Comparison of ENCODE assay signal across 10 cellular contexts in the genomic region with DNA sequence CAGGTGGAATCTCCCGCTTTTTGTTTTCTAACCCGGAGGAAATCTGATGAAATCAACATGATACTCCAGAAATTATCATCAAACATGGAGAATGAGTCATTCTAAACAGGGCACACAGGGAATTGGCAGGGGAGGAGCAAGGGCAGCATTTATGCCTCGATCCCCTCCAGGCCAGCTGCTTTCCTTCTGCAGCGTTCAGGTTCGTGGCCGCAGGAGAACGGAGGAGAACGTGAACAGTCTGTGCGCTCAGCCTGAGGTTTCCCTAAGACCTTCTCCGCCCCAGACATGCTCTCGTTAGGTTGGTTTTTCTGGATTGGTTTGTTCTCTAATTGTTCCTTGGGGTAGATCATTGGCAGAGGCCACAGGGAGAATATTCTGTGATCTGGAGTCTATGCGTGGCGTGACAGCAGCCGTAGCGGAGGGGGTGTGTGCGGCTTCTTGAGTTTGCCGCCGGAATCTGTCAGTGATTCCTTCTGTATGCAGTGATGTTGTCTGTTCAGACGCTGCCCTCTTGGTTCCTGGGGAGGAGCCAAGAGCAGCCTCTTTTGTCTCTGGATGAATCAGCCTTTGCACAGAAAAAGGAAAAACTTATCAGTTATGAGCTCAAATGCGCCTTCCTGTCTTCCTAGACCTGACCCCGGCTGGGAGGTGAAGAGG.
DNase-seq lines count a peak whose midpoint lies in the region; ATAC-seq and TF ChIP-seq lines count a peak whose summit lies in the region.
"Had no signal": no experiment of that assay in that cellular context is flagged by ENCODE, and none has a peak within 500 bp of the region (broad histone marks: within the 10 kb centered on the region; RNA-seq: fewer than 3 reads in every experiment).

No MANE protein-coding gene starts in this region.

- no peak overlapping the region for H3K4me3 Mint-ChIP-seq in activated T-cell treated with anti-CD3 and anti-CD28 coated beads, Interleukin-2, amount 50 U/mL, for 72 hours

- H3K9me3 ChIP-seq in Panc1 (ENCODE audit: control insufficient read depth, insufficient read depth, low read depth, low read length): no peaks in the 10 kb centered on the region

- ATAC-seq in Panc1: no peak
- ATAC-seq in esophagus mucosa: peak; percentile 60
- ATAC-seq in sciatic nerve: peak; percentile 33
- ATAC-seq in activated T-cell treated with anti-CD3 and anti-CD28 coated beads, Interleukin-2, amount 50 U/mL, for 72 hours (replicated peaks in 1 of 2): no peak

- H3K36me3 Mint-ChIP-seq in activated T-cell treated with anti-CD3 and anti-CD28 coated beads, Interleukin-2, amount 50 U/mL, for 72 hours (ENCODE audit: insufficient read depth in 2 of 2): no peaks in the 10 kb centered on the region

- no peaks in the 10 kb centered on the region for H3K9me3 Mint-ChIP-seq in activated T-cell treated with anti-CD3 and anti-CD28 coated beads, Interleukin-2, amount 50 U/mL, for 72 hours

- CTCF ChIA-PET in Panc1 (lab: Charles Lee): no interaction called here

- intact Hi-C loops in Panc1 (cut with micrococcal nuclease; ENCODE audit: unreplicated experiment): no loop called here
- intact Hi-C loops in sciatic nerve (cut with DNase I): no loop called here

- peak; percentile 83 for DNase-seq in GM03348 (ENCODE audit: low spot score)
- no peak for DNase-seq in Panc1 (ENCODE audit: low read depth, low spot score)
- no peak for DNase-seq in sciatic nerve (ENCODE audit: low spot score)
- no peak for DNase-seq in RKO (ENCODE audit: low spot score)
- DNase-seq in NCI-H1930 (lab: John Stamatoyannopoulos, UW): no peak
- no peak for DNase-seq in G401 (ENCODE audit: low spot score)
- no peak for DNase-seq in activated T-cell treated with anti-CD3 and anti-CD28 coated beads, Interleukin-2, amount 50 U/mL, for 72 hours
- DNase-seq: activated CD4-positive, CD25-positive, alpha-beta regulatory T cell; occipital lobe had no signal

- no peaks in the 10 kb centered on the region for H3K27me3 Mint-ChIP-seq in activated T-cell treated with anti-CD3 and anti-CD28 coated beads, Interleukin-2, amount 50 U/mL, for 72 hours (ENCODE audit: low read depth)

- peak overlapping the region; percentile 74 for H3K27ac ChIP-seq in Panc1 (ENCODE audit: low read length)

- POLR2A ChIA-PET in Panc1 (lab: Charles Lee): no interaction called here

- no peak overlapping the region for H3K4me3 ChIP-seq in Panc1 (ENCODE audit: low read depth in 2 of 2, low read length in 2 of 2)

- no peaks in the 10 kb centered on the region for H3K4me1 Mint-ChIP-seq in activated T-cell treated with anti-CD3 and anti-CD28 coated beads, Interleukin-2, amount 50 U/mL, for 72 hours (ENCODE audit: low read depth)

- H3K4me1 ChIP-seq in Panc1 (ENCODE audit: control insufficient read depth, insufficient read depth, low read length): peaks cover 80% of the 10 kb centered on the region

- no peak overlapping the region for H3K27ac Mint-ChIP-seq in activated T-cell treated with anti-CD3 and anti-CD28 coated beads, Interleukin-2, amount 50 U/mL, for 72 hours

- in situ Hi-C loops in Panc1 (cut with HindIII; ENCODE audit: low pct_unique_long_range_greater_than_20kb, low sequenced_read_pairs) (no loop called here), G401 (cut with HindIII; ENCODE audit: low sequenced_read_pairs) (no loop called here)

- no peak for TF ChIP-seq CTCF in Panc1 (IDR thresholded peaks at IDR 0.05)

- no TSS peak for BruUV-seq in Panc1 (replicated peaks; lab: Mats Ljungman, UMichigan)

- H3K27me3 ChIP-seq in Panc1 (ENCODE audit: control insufficient read depth, insufficient read depth, low read length): no peaks in the 10 kb centered on the region

- no peaks in the 10 kb centered on the region; the same call in 1 of the 2 replicates for H3K36me3 ChIP-seq in Panc1 (ENCODE audit: control insufficient read depth, insufficient read depth, low read length)

Comparison
In these comparisons a context has a peak if more than half of its experiments do, and no peak if none do; other contexts are left out.
1. ATAC-seq: peak in esophagus mucosa (single experiment) and sciatic nerve (single experiment); none in Panc1 (single experiment) and activated T-cell treated with anti-CD3 and anti-CD28 coated beads, Interleukin-2, amount 50 U/mL, for 72 hours (0 of 2).